ENCODE assay signal across 15 cellular contexts in the genomic region with DNA sequence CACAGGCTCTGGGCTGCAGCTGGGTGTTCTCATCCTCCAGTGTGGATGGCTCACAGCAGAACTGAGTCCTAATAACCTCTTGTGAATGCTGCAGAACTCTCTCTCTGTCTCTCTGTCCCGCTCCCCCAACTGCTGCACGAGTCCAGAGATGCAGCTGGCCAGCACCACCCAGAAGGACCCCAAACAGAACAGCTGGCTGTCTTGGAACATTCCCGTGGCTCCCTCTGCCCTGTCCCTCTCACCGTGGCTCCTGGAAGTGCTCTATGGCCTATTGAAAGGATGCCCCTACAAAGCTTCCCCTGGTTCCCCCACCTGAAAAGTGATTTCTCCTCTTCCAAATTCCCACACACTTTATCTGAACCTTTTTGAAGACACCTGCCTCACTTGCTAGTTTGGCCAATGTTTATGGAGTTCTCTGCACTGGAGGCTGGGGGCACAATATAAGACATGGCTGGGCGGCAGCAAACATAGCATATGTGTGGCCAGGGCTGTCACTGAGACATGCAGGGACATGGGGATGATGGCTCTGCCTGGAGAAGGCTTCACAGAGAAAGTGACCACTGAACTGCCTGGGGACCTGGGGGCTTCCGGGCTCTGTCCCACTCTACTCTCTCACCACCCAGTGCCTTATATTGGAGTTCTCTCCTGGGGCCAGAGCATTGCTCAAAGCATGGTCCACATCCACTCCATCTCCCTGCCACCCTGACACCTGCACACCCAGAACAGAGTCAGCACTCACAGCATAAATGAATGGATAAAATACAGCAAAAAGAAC. TPM values are rescaled to one million over a fixed set of nuclear protein-coding genes. Genes with fewer than 3 reads are reported as not detected.
"Had no signal": no experiment of that assay in that cellular context is flagged by ENCODE, and none has a peak within 500 bp of the region (broad histone marks: within the 10 kb centered on the region; RNA-seq: fewer than 3 reads in every experiment).

No MANE protein-coding gene starts in this region.

RNA-seq across cellular contexts. Expression of a gene that starts 10.3 kb away (rescaled TPM):
- total RNA-seq: activated CD4-positive, alpha-beta memory T cell treated with anti-CD3 and anti-CD28 coated beads for 36 hours; activated CD4-positive, alpha-beta T cell treated with anti-CD3 and anti-CD28 coated beads for 36 hours; activated CD8-positive, alpha-beta memory T cell treated with anti-CD3 and anti-CD28 coated beads, Interleukin-2, amount 10 ng/mL, durations not matched to agents 7 days and 5 days; activated CD8-positive, alpha-beta T cell treated with anti-CD3 and anti-CD28 coated beads for 36 hours; activated naive CD4-positive, alpha-beta T cell treated with anti-CD3 and anti-CD28 coated beads for 36 hours; activated naive CD4-positive, alpha-beta T cell treated with anti-CD3 and anti-CD28 coated beads, Interleukin-2, amount 50 U/mL, for 72 hours; activated naive CD8-positive, alpha-beta T cell treated with anti-CD3 and anti-CD28 coated beads for 36 hours; activated T-helper 2 cell treated with anti-CD3 and anti-CD28 coated beads, Interferon-gamma antibody, Interleukin-2, Interleukin-4, amounts not matched to agents 10 μg/mL and 5 μg/mL and 100 μg/mL, durations not matched to agents 14 hours and 24 hours and 36 hours; adrenal gland; aorta; astrocyte; body of pancreas; breast epithelium; cardiac septum; WTC11 had no signal
- polyA plus RNA-seq: adrenal gland, aorta had no signal

RNA-seq across cellular contexts. Expression of a gene that starts 15.1 kb away (rescaled TPM):
- total RNA-seq: activated CD4-positive, alpha-beta memory T cell treated with anti-CD3 and anti-CD28 coated beads for 36 hours; activated CD4-positive, alpha-beta T cell treated with anti-CD3 and anti-CD28 coated beads for 36 hours; activated CD8-positive, alpha-beta memory T cell treated with anti-CD3 and anti-CD28 coated beads, Interleukin-2, amount 10 ng/mL, durations not matched to agents 7 days and 5 days; activated CD8-positive, alpha-beta T cell treated with anti-CD3 and anti-CD28 coated beads for 36 hours; activated naive CD4-positive, alpha-beta T cell treated with anti-CD3 and anti-CD28 coated beads for 36 hours; activated naive CD4-positive, alpha-beta T cell treated with anti-CD3 and anti-CD28 coated beads, Interleukin-2, amount 50 U/mL, for 72 hours; activated naive CD8-positive, alpha-beta T cell treated with anti-CD3 and anti-CD28 coated beads for 36 hours; activated T-helper 2 cell treated with anti-CD3 and anti-CD28 coated beads, Interferon-gamma antibody, Interleukin-2, Interleukin-4, amounts not matched to agents 10 μg/mL and 5 μg/mL and 100 μg/mL, durations not matched to agents 14 hours and 24 hours and 36 hours; astrocyte; WTC11 had no signal

RNA-seq across cellular contexts. Expression of a gene that starts 30.6 kb away (rescaled TPM):
- total RNA-seq: activated CD4-positive, alpha-beta memory T cell treated with anti-CD3 and anti-CD28 coated beads for 36 hours; activated CD4-positive, alpha-beta T cell treated with anti-CD3 and anti-CD28 coated beads for 36 hours; activated CD8-positive, alpha-beta memory T cell treated with anti-CD3 and anti-CD28 coated beads, Interleukin-2, amount 10 ng/mL, durations not matched to agents 7 days and 5 days; activated CD8-positive, alpha-beta T cell treated with anti-CD3 and anti-CD28 coated beads for 36 hours; activated naive CD4-positive, alpha-beta T cell treated with anti-CD3 and anti-CD28 coated beads for 36 hours; activated naive CD4-positive, alpha-beta T cell treated with anti-CD3 and anti-CD28 coated beads, Interleukin-2, amount 50 U/mL, for 72 hours; activated naive CD8-positive, alpha-beta T cell treated with anti-CD3 and anti-CD28 coated beads for 36 hours; activated T-helper 2 cell treated with anti-CD3 and anti-CD28 coated beads, Interferon-gamma antibody, Interleukin-2, Interleukin-4, amounts not matched to agents 10 μg/mL and 5 μg/mL and 100 μg/mL, durations not matched to agents 14 hours and 24 hours and 36 hours; astrocyte; body of pancreas; WTC11 had no signal

RNA-seq across cellular contexts. Expression of a gene that starts 48.4 kb away (rescaled TPM):
- total RNA-seq: activated CD4-positive, alpha-beta memory T cell treated with anti-CD3 and anti-CD28 coated beads for 36 hours; activated CD4-positive, alpha-beta T cell treated with anti-CD3 and anti-CD28 coated beads for 36 hours; activated CD8-positive, alpha-beta memory T cell treated with anti-CD3 and anti-CD28 coated beads, Interleukin-2, amount 10 ng/mL, durations not matched to agents 7 days and 5 days; activated CD8-positive, alpha-beta T cell treated with anti-CD3 and anti-CD28 coated beads for 36 hours; activated naive CD8-positive, alpha-beta T cell treated with anti-CD3 and anti-CD28 coated beads for 36 hours; activated T-helper 2 cell treated with anti-CD3 and anti-CD28 coated beads, Interferon-gamma antibody, Interleukin-2, Interleukin-4, amounts not matched to agents 10 μg/mL and 5 μg/mL and 100 μg/mL, durations not matched to agents 14 hours and 24 hours and 36 hours had no signal

RNA-seq across cellular contexts. Expression of a gene that starts 54.4 kb away (rescaled TPM):
- total RNA-seq: activated CD4-positive, alpha-beta memory T cell treated with anti-CD3 and anti-CD28 coated beads for 36 hours; activated CD4-positive, alpha-beta T cell treated with anti-CD3 and anti-CD28 coated beads for 36 hours; activated CD8-positive, alpha-beta memory T cell treated with anti-CD3 and anti-CD28 coated beads, Interleukin-2, amount 10 ng/mL, durations not matched to agents 7 days and 5 days; activated CD8-positive, alpha-beta T cell treated with anti-CD3 and anti-CD28 coated beads for 36 hours; activated naive CD4-positive, alpha-beta T cell treated with anti-CD3 and anti-CD28 coated beads for 36 hours; activated naive CD4-positive, alpha-beta T cell treated with anti-CD3 and anti-CD28 coated beads, Interleukin-2, amount 50 U/mL, for 72 hours; activated naive CD8-positive, alpha-beta T cell treated with anti-CD3 and anti-CD28 coated beads for 36 hours; activated T-helper 2 cell treated with anti-CD3 and anti-CD28 coated beads, Interferon-gamma antibody, Interleukin-2, Interleukin-4, amounts not matched to agents 10 μg/mL and 5 μg/mL and 100 μg/mL, durations not matched to agents 14 hours and 24 hours and 36 hours; adrenal gland; aorta; astrocyte; body of pancreas; breast epithelium; cardiac septum; WTC11 had no signal
- polyA plus RNA-seq: adrenal gland, aorta had no signal
